Comparison of ENCODE assay signal across 1 cellular context in genomic region chr1:29635501-29636263, GRCh38.
TF ChIP-seq lines count a peak whose summit lies in the region.

No MANE protein-coding gene starts in this region.

TF ChIP-seq in GM23338, 12 proteins besides CTCF, POLR2A, EP300 and RAD21 (continued from another document):
- TF ChIP-seq REST (IDR thresholded peaks at IDR 0.05; ENCODE audit: unreplicated experiment) (no peak), EZH2phosphoT487 (IDR thresholded peaks at IDR 0.05; ENCODE audit: unreplicated experiment) (no peak)
